Comparison of ENCODE assay signal across 8 cellular contexts in the genomic region with DNA sequence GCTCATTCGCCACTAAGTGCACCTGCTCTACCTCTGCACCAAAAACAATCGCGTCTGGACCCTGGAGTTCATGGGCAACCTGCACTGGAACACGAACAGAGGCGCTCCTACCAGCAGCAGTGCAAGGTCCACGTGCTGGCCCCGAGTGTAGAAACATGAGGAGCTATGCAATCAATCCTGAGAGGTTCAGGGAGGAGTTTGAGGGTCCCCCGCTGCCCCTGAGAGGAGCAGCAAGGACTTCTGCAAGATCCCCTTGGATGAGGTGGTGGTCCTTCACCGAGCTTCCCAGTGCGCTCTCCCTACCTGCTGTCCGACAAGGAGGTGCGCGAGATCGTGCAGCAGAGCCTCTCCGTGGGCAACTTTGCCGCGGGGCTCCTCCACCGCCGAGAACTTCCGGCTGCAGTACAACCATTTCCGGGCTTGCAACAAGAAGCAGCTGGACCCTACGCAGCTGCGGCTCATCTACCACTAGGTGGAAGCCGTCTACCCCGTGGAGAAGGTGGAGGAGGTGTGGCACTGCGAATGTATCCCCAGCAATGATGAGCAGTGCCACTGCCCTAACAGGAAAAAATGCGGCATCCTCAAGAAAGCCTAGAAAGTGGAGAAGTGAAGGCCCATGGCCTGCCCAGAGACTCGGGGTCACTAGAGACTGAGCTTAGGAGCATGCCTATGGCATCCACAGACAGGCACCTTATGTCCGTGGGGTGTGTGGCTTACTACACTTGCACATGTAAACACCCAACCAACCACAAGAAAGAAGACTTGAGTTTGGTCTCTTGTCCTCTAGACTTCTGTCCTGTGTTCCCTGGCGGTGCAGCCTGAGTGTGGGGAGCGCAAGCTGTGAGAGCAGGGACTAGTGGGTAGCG. TPM values are rescaled to one million over a fixed set of nuclear protein-coding genes. Genes with fewer than 3 reads are reported as not detected.
A peak's percentile ranks its signal among the peaks of the same experiment; 100 is the strongest.
DNase-seq lines count a peak whose midpoint lies in the region; ATAC-seq and TF ChIP-seq lines count a peak whose summit lies in the region.
"Not testable (repeated sequence)": the region's sequence is repeated elsewhere in the genome, so short reads cannot be mapped to it uniquely, and the experiment has no call there.

No MANE protein-coding gene starts in this region.

- not testable (repeated sequence) for H3K9me3 ChIP-seq in mucosa of descending colon; stomach smooth muscle (ENCODE audit: control insufficient read depth in 2 of 2, low read length in 2 of 2)

- not testable (repeated sequence) for H3K9ac ChIP-seq in stomach smooth muscle (ENCODE audit: low read length in 2 of 2)

- H3K36me3 Mint-ChIP-seq in dendritic cell treated with granulocyte-macrophage colony-stimulating factor and Interleukin-4, amounts not matched to agents 40 ng/mL and 50 ng/mL, for 4 days (ENCODE audit: low read depth) = not testable (repeated sequence)

- ATAC-seq in GM21447 (IDR thresholded peaks at IDR 0.05; ENCODE audit: unreplicated experiment) (peak; percentile 93), HG03442 (IDR thresholded peaks at IDR 0.05; ENCODE audit: unreplicated experiment) (peak; percentile 99), mucosa of descending colon (peak; percentile 83)

- H3K9me3 Mint-ChIP-seq in dendritic cell treated with granulocyte-macrophage colony-stimulating factor and Interleukin-4, amounts not matched to agents 40 ng/mL and 50 ng/mL, for 4 days = not testable (repeated sequence)

- not testable (repeated sequence) for H3K27ac Mint-ChIP-seq in dendritic cell treated with granulocyte-macrophage colony-stimulating factor and Interleukin-4, amounts not matched to agents 40 ng/mL and 50 ng/mL, for 4 days

- intact Hi-C loops in dendritic cell treated with granulocyte-macrophage colony-stimulating factor and Interleukin-4, amounts not matched to agents 40 ng/mL and 50 ng/mL, for 4 days (cut with micrococcal nuclease); mucosa of descending colon (cut with DNase I, micrococcal nuclease): not testable (repeated sequence)

- not testable (repeated sequence) for H3K36me3 ChIP-seq in mucosa of descending colon (ENCODE audit: low read depth); stomach smooth muscle (ENCODE audit: control insufficient read depth in 2 of 2, insufficient read depth in 2 of 2, low read length in 2 of 2)

- not testable (repeated sequence) for H3K27ac ChIP-seq in stomach smooth muscle (ENCODE audit: low read length)

- peak overlapping the region; percentile 57 for H3K4me3 Mint-ChIP-seq in dendritic cell treated with granulocyte-macrophage colony-stimulating factor and Interleukin-4, amounts not matched to agents 40 ng/mL and 50 ng/mL, for 4 days

- not testable (repeated sequence) for H3K27me3 Mint-ChIP-seq in dendritic cell treated with granulocyte-macrophage colony-stimulating factor and Interleukin-4, amounts not matched to agents 40 ng/mL and 50 ng/mL, for 4 days

- H3K27me3 ChIP-seq in stomach smooth muscle (ENCODE audit: control insufficient read depth in 1 of 2, insufficient read depth in 2 of 2, low read length in 2 of 2) = not testable (repeated sequence)

- not testable (repeated sequence) for H3K4me3 ChIP-seq in mucosa of descending colon
- H3K4me3 ChIP-seq in stomach smooth muscle (ENCODE audit: low read length in 2 of 2) = peak overlapping the region; percentile 55 to 67

- DNase-seq in GF-D8 (lab: John Stamatoyannopoulos, UW) (peak; percentile 39), NCI-H748 treated with DMSO at 0.1 percent for 48 hours (lab: John Stamatoyannopoulos, UW) (peak; percentile 14), mucosa of descending colon (peak in 2 of 3 donors; percentile 31 to 65)
- peak; percentile 66 to 76 for DNase-seq in activated CD4-positive, alpha-beta T cell treated with anti-CD3 and anti-CD28 coated beads, Interleukin-2, amount 50 U/mL, for 48 hours

- peak; percentile 29 for TF ChIP-seq CTCF in mucosa of descending colon (IDR thresholded peaks at IDR 0.05)

- not testable (repeated sequence) for H3K4me1 Mint-ChIP-seq in dendritic cell treated with granulocyte-macrophage colony-stimulating factor and Interleukin-4, amounts not matched to agents 40 ng/mL and 50 ng/mL, for 4 days (ENCODE audit: low read depth)

- not testable (repeated sequence) for H3K4me1 ChIP-seq in mucosa of descending colon (ENCODE audit: low read depth); stomach smooth muscle (ENCODE audit: control insufficient read depth, insufficient read depth, low read length)

RNA-seq across cellular contexts. Expression of gene SGMS1, which starts 36.3 kb away (rescaled TPM):
- total RNA-seq in mucosa of descending colon = 10 to 100 TPM; 14.4 to 28.4 (median 20.0) TPM

Comparison
In these comparisons a context has a peak if more than half of its experiments do, and no peak if none do; other contexts are left out.
1. DNase-seq: peak in every context shown above with its lines; median percentile 71 in activated CD4-positive, alpha-beta T cell treated with anti-CD3 and anti-CD28 coated beads, Interleukin-2, amount 50 U/mL, for 48 hours; 48 in mucosa of descending colon; 39 in GF-D8; 14 in NCI-H748 treated with DMSO at 0.1 percent for 48 hours.